ENCODE assay signal across 8 cellular contexts in the genomic region with DNA sequence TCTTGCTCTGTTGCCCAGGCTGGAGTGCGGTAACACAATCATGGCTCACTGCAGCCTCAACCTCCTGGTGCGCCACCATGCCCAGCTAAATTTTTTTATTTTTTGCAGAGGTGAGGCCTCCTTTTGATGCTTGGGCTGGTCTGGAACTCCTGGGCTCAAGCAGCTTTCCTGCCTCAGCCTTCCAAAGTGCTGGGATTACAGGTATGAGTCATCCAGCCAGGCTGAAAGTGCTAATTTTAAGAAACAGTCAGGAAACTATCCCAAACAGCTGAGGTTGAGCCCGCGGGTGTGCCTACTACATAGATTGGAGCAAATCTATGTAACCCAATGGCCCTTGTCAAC. TPM values are rescaled to one million over a fixed set of nuclear protein-coding genes. Genes with fewer than 3 reads are reported as not detected.
DNase-seq lines count a peak whose midpoint lies in the region; ATAC-seq lines count a peak whose summit lies in the region.

No MANE protein-coding gene starts in this region.

- peak overlapping the region; percentile 74 for H3K27ac ChIP-seq in SJCRH30

- H3K9me3 ChIP-seq in SJCRH30 (replicated peaks) (no peaks in the 10 kb centered on the region), skeletal muscle satellite cell (replicated peaks; ENCODE audit: low read length) (no peaks in the 10 kb centered on the region)

- H3K4me3 ChIP-seq in SJCRH30 (peak overlapping the region; percentile 82), skeletal muscle satellite cell (ENCODE audit: low read length) (peak overlapping the region; percentile 86)

- H3K4me2 ChIP-seq in skeletal muscle satellite cell (ENCODE audit: low read length): peak overlapping the region; percentile 82

- DNase-seq in H4 (ENCODE audit: low spot score): peak; percentile 55
- DNase-seq in SJCRH30: peak; percentile 44 to 60
- DNase-seq in fibroblast of peridontal ligament (ENCODE audit: extremely low read depth): peak; percentile 38
- DNase-seq in AG20443 (ENCODE audit: low spot score): no peak
- no peak for DNase-seq in SKM-1 treated with dmso at 0.1 percent for 144 hours (lab: John Stamatoyannopoulos, UW; ENCODE audit: unreplicated experiment)
- DNase-seq in activated CD4-positive, CD25-positive, alpha-beta regulatory T cell (lab: John Stamatoyannopoulos, UW): no peak

- H3K4me1 ChIP-seq in SJCRH30 (no peaks in the 10 kb centered on the region), skeletal muscle satellite cell (ENCODE audit: control insufficient read depth, insufficient read depth, low read length) (peaks cover 24% of the 10 kb centered on the region)

- H3K9ac ChIP-seq in skeletal muscle satellite cell (ENCODE audit: low read depth, low read length): peak overlapping the region; percentile 70

- no peak for ATAC-seq in GM21619 (IDR thresholded peaks at IDR 0.05; ENCODE audit: unreplicated experiment)

- H3K27me3 ChIP-seq in SJCRH30: no peaks in the 10 kb centered on the region
- H3K27me3 ChIP-seq in skeletal muscle satellite cell (ENCODE audit: control insufficient read depth, insufficient read depth, low read length): no peaks in the 10 kb centered on the region

- peaks cover 14% of the 10 kb centered on the region for H3K36me3 ChIP-seq in SJCRH30
- H3K36me3 ChIP-seq in skeletal muscle satellite cell (ENCODE audit: insufficient read depth, low read length): peaks cover 19% of the 10 kb centered on the region

RNA-seq across cellular contexts. Expression of gene XPO6, which starts 0.7 kb away (rescaled TPM):
- 46.8 and 54.2 TPM in 2 replicates for total RNA-seq in H4 (2014; rRNA removed; shearing (Covaris generic))
- total RNA-seq in SJCRH30 (2014; rRNA removed; shearing (Covaris generic)): 86.7 and 95.6 TPM in 2 replicates
- 84.9 and 88.9 TPM in 2 replicates for total RNA-seq in skeletal muscle satellite cell (2012; rRNA removed)

Comparison
In these comparisons a context has a peak if more than half of its experiments do, and no peak if none do; other contexts are left out.
1. DNase-seq: peak in H4 (single experiment), SJCRH30 (2 of 2) and fibroblast of peridontal ligament (single experiment); none in AG20443 (single experiment), SKM-1 treated with dmso at 0.1 percent for 144 hours (single experiment) and activated CD4-positive, CD25-positive, alpha-beta regulatory T cell (0 of 4).